ENCODE assay signal across 1 cellular context in genomic region chr12:112937741-112938719, GRCh38.
TF ChIP-seq lines count a peak whose summit lies in the region.

Gene OAS3, plus strand, starts transcription at chr12:112938474. Its CDS starts 57 bp downstream, at chr12:112938531.

TF ChIP-seq in HepG2, 621 proteins besides CTCF, POLR2A, EP300 and RAD21 (continued from another document and continues in another):
- no peak for TF ChIP-seq ZHX1 (CRISPR knock-in tag; IDR thresholded peaks at IDR 0.05; ENCODE audit: low read depth)
- TF ChIP-seq BCL6 (CRISPR knock-in tag; IDR thresholded peaks at IDR 0.05) = 0 out of 2 replicates have a peak, but pooled peaks have one; percentile 30
- TF ChIP-seq MIER3 (CRISPR knock-in tag; IDR thresholded peaks at IDR 0.05; ENCODE audit: borderline replicate concordance) = peak; percentile 39; the same call in 1 of the 2 replicates
- TF ChIP-seq ZNF292 (CRISPR knock-in tag; IDR thresholded peaks at IDR 0.05; ENCODE audit: borderline replicate concordance, low read depth) = peak; percentile 87
- TF ChIP-seq ZNF589 (CRISPR knock-in tag; conservative IDR thresholded peaks at IDR 0.05) = no peak
- peak; percentile 13; the same call in 1 of the 2 replicates for TF ChIP-seq GFI1 (CRISPR knock-in tag; IDR thresholded peaks at IDR 0.05; ENCODE audit: borderline replicate concordance)
- TF ChIP-seq ZNF687 (CRISPR knock-in tag; IDR thresholded peaks at IDR 0.05) = peak; percentile 87
- TF ChIP-seq BCL3 (CRISPR knock-in tag; IDR thresholded peaks at IDR 0.05) = peak; percentile 71; the same call in 1 of the 2 replicates
- TF ChIP-seq HNRNPL (IDR thresholded peaks at IDR 0.05; ENCODE audit: low read depth, low read length) = 0 out of 2 replicates have a peak, but pooled peaks have one; percentile 35
- TF ChIP-seq PRPF4 (IDR thresholded peaks at IDR 0.05; ENCODE audit: low read depth, low read length, poor library complexity, severe bottlenecking) = no peak
- 0 out of 2 replicates have a peak, but pooled peaks have one; percentile 46 for TF ChIP-seq SNAPC2 (CRISPR knock-in tag; IDR thresholded peaks at IDR 0.05)
- TF ChIP-seq MXI1 (IDR thresholded peaks at IDR 0.05; ENCODE audit: borderline replicate concordance, low read depth, low read length) = peak; percentile 81; the same call in 2 of the 3 replicates
- TF ChIP-seq PAXIP1 (CRISPR knock-in tag; conservative IDR thresholded peaks at IDR 0.05) = 0 out of 2 replicates have a peak, but pooled peaks have one; percentile 18
- 0 out of 2 replicates have a peak, but pooled peaks have one; percentile 17 for TF ChIP-seq ZBTB14 (CRISPR knock-in tag; IDR thresholded peaks at IDR 0.05)
- TF ChIP-seq ELK4 (CRISPR knock-in tag; IDR thresholded peaks at IDR 0.05; ENCODE audit: borderline replicate concordance) = no peak
- peak; percentile 57; the same call in 1 of the 2 replicates for TF ChIP-seq ETV5 (CRISPR knock-in tag; IDR thresholded peaks at IDR 0.05; ENCODE audit: borderline replicate concordance)
- TF ChIP-seq KAT8 (CRISPR knock-in tag; IDR thresholded peaks at IDR 0.05) = peak; percentile 94
- 0 out of 2 replicates have a peak, but pooled peaks have one; percentile 47 for TF ChIP-seq TRAFD1 (CRISPR knock-in tag; IDR thresholded peaks at IDR 0.05; ENCODE audit: borderline replicate concordance)
- peak; percentile 38 for TF ChIP-seq ZNF574 (CRISPR knock-in tag; IDR thresholded peaks at IDR 0.05)
- TF ChIP-seq SETDB1 (CRISPR knock-in tag; IDR thresholded peaks at IDR 0.05; ENCODE audit: borderline replicate concordance) = no peak
- TF ChIP-seq ZNF326 (CRISPR knock-in tag; IDR thresholded peaks at IDR 0.05; ENCODE audit: borderline replicate concordance) = no peak
- no peak for TF ChIP-seq HMG20B (CRISPR knock-in tag; conservative IDR thresholded peaks at IDR 0.05)
- peak; percentile 64 for TF ChIP-seq ZNF501 (CRISPR knock-in tag; IDR thresholded peaks at IDR 0.05)
- TF ChIP-seq GABPB1 (CRISPR knock-in tag; IDR thresholded peaks at IDR 0.05) = peak; percentile 85
- TF ChIP-seq NFYB (CRISPR knock-in tag; IDR thresholded peaks at IDR 0.05) = 0 out of 2 replicates have a peak, but pooled peaks have one; percentile 19
- no peak for TF ChIP-seq MTA3 (CRISPR knock-in tag; IDR thresholded peaks at IDR 0.05)
- TF ChIP-seq ZNF33A (CRISPR knock-in tag; IDR thresholded peaks at IDR 0.05; ENCODE audit: borderline replicate concordance) = no peak
- peak; percentile 53; the same call in 1 of the 2 replicates for TF ChIP-seq ZNF547 (CRISPR knock-in tag; IDR thresholded peaks at IDR 0.05)
- peak; percentile 61 for TF ChIP-seq HDAC2 (CRISPR knock-in tag; IDR thresholded peaks at IDR 0.05)
- TF ChIP-seq ZNF530 (CRISPR knock-in tag; IDR thresholded peaks at IDR 0.05; ENCODE audit: low read depth) = no peak
- TF ChIP-seq ZNF670 (CRISPR knock-in tag; IDR thresholded peaks at IDR 0.05; ENCODE audit: borderline replicate concordance) = 0 out of 2 replicates have a peak, but pooled peaks have one; percentile 61
- TF ChIP-seq MXD3 (CRISPR knock-in tag; IDR thresholded peaks at IDR 0.05) = peak; percentile 51; the same call in 1 of the 2 replicates
- peak; percentile 35; the same call in 1 of the 2 replicates for TF ChIP-seq ZNF276 (CRISPR knock-in tag; IDR thresholded peaks at IDR 0.05; ENCODE audit: low read depth)
- TF ChIP-seq KLF13 (CRISPR knock-in tag; IDR thresholded peaks at IDR 0.05) = no peak
- TF ChIP-seq ZMYM3 (CRISPR knock-in tag; IDR thresholded peaks at IDR 0.05) = peak; percentile 76
- no peak for TF ChIP-seq KLF15 (CRISPR knock-in tag; IDR thresholded peaks at IDR 0.05; ENCODE audit: borderline replicate concordance)
